5 cellular contexts compared by ENCODE assay signal in genomic region chrX:119026344-119026743, GRCh38. TPM values are rescaled to one million over a fixed set of nuclear protein-coding genes. Genes with fewer than 3 reads are reported as not detected.
"Had no signal": no experiment of that assay in that cellular context is flagged by ENCODE, and none has a peak within 500 bp of the region (broad histone marks: within the 10 kb centered on the region; RNA-seq: fewer than 3 reads in every experiment).

No MANE protein-coding gene starts in this region.

RNA-seq across cellular contexts. Expression of gene CT47C1, which starts 46.4 kb away (rescaled TPM):
- total RNA-seq: HepG2, HT-29, HT1080, IMR-90 had no signal
- polyA plus RNA-seq: HepG2, IgD-negative memory B cell, IMR-90 had no signal

RNA-seq across cellular contexts. Expression of gene LONRF3, which starts 51.9 kb away (rescaled TPM):
- total RNA-seq: HT1080, IMR-90 had no signal
- polyA plus RNA-seq: IgD-negative memory B cell, IMR-90 had no signal
